In the genomic region with DNA sequence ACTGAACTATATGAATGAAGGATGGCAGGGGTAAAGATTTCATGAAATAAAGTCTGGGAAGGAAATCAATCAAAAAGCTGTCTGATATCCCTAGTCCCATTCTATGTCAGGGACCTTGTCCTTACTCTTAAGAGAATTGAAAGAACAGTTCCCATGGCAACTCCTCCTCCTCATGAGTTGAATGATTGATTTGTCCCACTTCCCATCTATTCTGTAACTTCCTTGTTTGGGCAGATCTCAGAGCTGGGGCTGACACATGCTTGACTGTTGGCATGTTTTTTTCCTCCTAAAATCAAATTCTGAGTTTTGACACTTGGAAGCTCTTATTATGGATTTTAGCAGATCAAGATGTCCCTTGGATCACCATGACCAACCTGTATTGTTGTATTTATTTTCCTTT, we compare ENCODE assay signal across 8 cellular contexts.
"Had no signal": no experiment of that assay in that cellular context is flagged by ENCODE, and none has a peak within 500 bp of the region (broad histone marks: within the 10 kb centered on the region; RNA-seq: fewer than 3 reads in every experiment).

No MANE protein-coding gene starts in this region.

- H3K9me3 ChIP-seq: HAP-1 had no signal

- H3K36me3 ChIP-seq: HAP-1 had no signal

- H3K4me3 Mint-ChIP-seq: HFFc6, IgD-negative memory B cell had no signal

- H3K4me3 ChIP-seq: GM23248, HAP-1 had no signal

- H3K4me1 Mint-ChIP-seq: IgD-negative memory B cell had no signal

- H3K4me1 ChIP-seq: HAP-1 had no signal

- H3K27ac Mint-ChIP-seq: HFFc6, IgD-negative memory B cell had no signal

- H3K27me3 Mint-ChIP-seq: IgD-negative memory B cell had no signal

- H3K36me3 Mint-ChIP-seq: IgD-negative memory B cell had no signal

- DNase-seq: GM23248, GOT3, H7, HFFc6 had no signal

- ATAC-seq: HCT116, HepG2 had no signal

- H2AFZ ChIP-seq: GM23248 had no signal
